In genomic region chr6:24113891-24114290, GRCh38 we compare ENCODE assay signal across 39 cellular contexts. TPM values are rescaled to one million over a fixed set of nuclear protein-coding genes. Genes with fewer than 3 reads are reported as not detected.
"Had no signal": no experiment of that assay in that cellular context is flagged by ENCODE, and none has a peak within 500 bp of the region (broad histone marks: within the 10 kb centered on the region; RNA-seq: fewer than 3 reads in every experiment).

No MANE protein-coding gene starts in this region.

- H3K27me3 ChIP-seq: MG63 had no signal

- H3K4me3 ChIP-seq: MG63 had no signal

- H3K9me3 ChIP-seq: MG63 had no signal

- DNase-seq: Kasumi-1, MG63, MM.1S, MV-4-11, NCI-H1048, NCI-H1092, NCI-H1092 treated with DMSO at 0.1 percent for 48 hours, NCI-H1105, NCI-H1105 treated with DMSO at 0.1 percent for 48 hours, NCI-H1417, NCI-H1417 treated with DMSO at 0.1 percent for 48 hours, NCI-H1436, NCI-H1436 treated with DMSO at 0.1 percent for 48 hours, NCI-H146, NCI-H1694, NCI-H1694 treated with DMSO at 0.1 percent for 48 hours, NCI-H187, NCI-H187 treated with DMSO at 0.1 percent for 48 hours, NCI-H1930, NCI-H2029, NCI-H2029 treated with DMSO at 0.1 percent for 48 hours, NCI-H2081, NCI-H2081 treated with DMSO at 0.1 percent for 48 hours, NCI-H2107, NCI-H2171, NCI-H2171 treated with DMSO at 0.1 percent for 48 hours, NCI-H2227 treated with DMSO at 0.1 percent for 48 hours, NCI-H226, NCI-H345, NCI-H446, NCI-H446 treated with DMSO at 0.1 percent for 48 hours, NCI-H510A, NCI-H510A treated with DMSO at 0.1 percent for 48 hours, NCI-H524, NCI-H524 treated with DMSO at 0.1 percent for 48 hours had no signal

- H3K36me3 ChIP-seq: MG63 had no signal

RNA-seq across cellular contexts. Expression of gene NRSN1, which starts 12.1 kb away (rescaled TPM):
- total RNA-seq: LHCN-M2, M059J, MCF 10A, NCI-H460 had no signal
